21 cellular contexts compared by ENCODE assay signal in genomic region chr9:136182422-136182790, GRCh38. TPM values are rescaled to one million over a fixed set of nuclear protein-coding genes. Genes with fewer than 3 reads are reported as not detected.
DNase-seq lines count a peak whose midpoint lies in the region; ATAC-seq and TF ChIP-seq lines count a peak whose summit lies in the region.
"Had no signal": no experiment of that assay in that cellular context is flagged by ENCODE, and none has a peak within 500 bp of the region (broad histone marks: within the 10 kb centered on the region; RNA-seq: fewer than 3 reads in every experiment).

No MANE protein-coding gene starts in this region.

- no peak overlapping the region for H3K4me3 Mint-ChIP-seq in stimulated activated naive CD8-positive, alpha-beta T cell treated with anti-CD3 and anti-CD28 coated beads, Interleukin-15, amount 100 ng/mL, for 72 hours
- H3K4me3 Mint-ChIP-seq in glutamatergic neuron (ENCODE audit: unreplicated experiment) = no peak overlapping the region
- H3K4me3 Mint-ChIP-seq: CD4-positive, CD25-positive, alpha-beta regulatory T cell; CD8-positive, alpha-beta T cell; GM23338; H9; HFFc6 had no signal

- H3K27me3 Mint-ChIP-seq in stimulated activated naive CD8-positive, alpha-beta T cell treated with anti-CD3 and anti-CD28 coated beads, Interleukin-15, amount 100 ng/mL, for 72 hours = peaks cover 25% of the 10 kb centered on the region
- H3K27me3 Mint-ChIP-seq in glutamatergic neuron (ENCODE audit: unreplicated experiment) = peaks cover 7% of the 10 kb centered on the region

- no peaks in the 10 kb centered on the region for H3K4me1 Mint-ChIP-seq in stimulated activated naive CD8-positive, alpha-beta T cell treated with anti-CD3 and anti-CD28 coated beads, Interleukin-15, amount 100 ng/mL, for 72 hours
- H3K4me1 Mint-ChIP-seq in glutamatergic neuron (ENCODE audit: low read depth, unreplicated experiment) = no peaks in the 10 kb centered on the region
- H3K4me1 Mint-ChIP-seq: CD4-positive, CD25-positive, alpha-beta regulatory T cell had no signal

- no peaks in the 10 kb centered on the region for H3K4me1 ChIP-seq in Peyer's patch

- no peak overlapping the region for H3K9ac ChIP-seq in SK-N-MC (ENCODE audit: insufficient read length)
- H3K9ac ChIP-seq: BLaER1 had no signal

- no peaks in the 10 kb centered on the region for H3K9me3 ChIP-seq in SK-N-MC (ENCODE audit: low read depth, low read length)
- H3K9me3 ChIP-seq in Peyer's patch = no peaks in the 10 kb centered on the region
- H3K9me3 ChIP-seq: BLaER1 had no signal

- no peaks in the 10 kb centered on the region for H3K9me3 Mint-ChIP-seq in stimulated activated naive CD8-positive, alpha-beta T cell treated with anti-CD3 and anti-CD28 coated beads, Interleukin-15, amount 100 ng/mL, for 72 hours
- peaks cover 4% of the 10 kb centered on the region for H3K9me3 Mint-ChIP-seq in glutamatergic neuron (ENCODE audit: unreplicated experiment)
- H3K9me3 Mint-ChIP-seq: CD8-positive, alpha-beta T cell; GM23338; H9; HFFc6 had no signal

- peak overlapping the region; percentile 12 to 28 for H3K27ac Mint-ChIP-seq in stimulated activated naive CD8-positive, alpha-beta T cell treated with anti-CD3 and anti-CD28 coated beads, Interleukin-15, amount 100 ng/mL, for 72 hours
- H3K27ac Mint-ChIP-seq in glutamatergic neuron (ENCODE audit: unreplicated experiment) = no peak overlapping the region
- H3K27ac Mint-ChIP-seq: CD8-positive, alpha-beta T cell; GM23338; H9; HFFc6 had no signal

- H3K36me3 ChIP-seq in SK-N-MC (ENCODE audit: insufficient read depth, low read length) = no peaks in the 10 kb centered on the region
- H3K36me3 ChIP-seq in Peyer's patch = no peaks in the 10 kb centered on the region
- H3K36me3 ChIP-seq: BLaER1 had no signal

- H3K36me3 Mint-ChIP-seq in glutamatergic neuron (ENCODE audit: unreplicated experiment) = no peaks in the 10 kb centered on the region
- H3K36me3 Mint-ChIP-seq: CD4-positive, CD25-positive, alpha-beta regulatory T cell; CD8-positive, alpha-beta T cell had no signal

- H3K27me3 ChIP-seq in Peyer's patch = no peaks in the 10 kb centered on the region

- H3K4me3 ChIP-seq in SK-N-MC (no peak overlapping the region), Peyer's patch (no peak overlapping the region)
- H3K4me3 ChIP-seq: BLaER1, GM12878, GM23338 had no signal

- no peak for ATAC-seq in stimulated activated naive CD8-positive, alpha-beta T cell treated with anti-CD3 and anti-CD28 coated beads, Interleukin-15, amount 100 ng/mL, for 72 hours
- ATAC-seq in stimulated activated naive CD8-positive, alpha-beta T cell treated with anti-CD3 and anti-CD28 coated beads, Interleukin-15, Interleukin-2, amounts not matched to agents 100 U/mL and 50 U/mL, for 24 hours = no peak
- no peak for ATAC-seq in HG03469 (IDR thresholded peaks at IDR 0.05; ENCODE audit: unreplicated experiment)
- ATAC-seq: CD8-positive, alpha-beta T cell; GM12878; GM23338 had no signal

- no peak for TF ChIP-seq POLR2A in Peyer's patch (IDR thresholded peaks at IDR 0.05)

- TF ChIP-seq CTCF in glutamatergic neuron (IDR thresholded peaks at IDR 0.05; ENCODE audit: partially characterized antibody, unreplicated experiment) (no peak), Peyer's patch (IDR thresholded peaks at IDR 0.05) (no peak)

- DNase-seq in stimulated activated naive CD8-positive, alpha-beta T cell treated with anti-CD3 and anti-CD28 coated beads, Interleukin-15, amount 100 ng/mL, for 72 hours = no peak
- no peak for DNase-seq in stimulated activated naive CD8-positive, alpha-beta T cell treated with anti-CD3 and anti-CD28 coated beads, Interleukin-15, Interleukin-2, amounts not matched to agents 100 U/mL and 50 U/mL, for 24 hours
- no peak for DNase-seq in SK-N-MC (ENCODE audit: low read depth, low spot score)
- DNase-seq in glutamatergic neuron = peak; percentile 12
- no peak for DNase-seq in Peyer's patch
- no peak for DNase-seq in NCI-H510A treated with DMSO at 0.1 percent for 48 hours (lab: John Stamatoyannopoulos, UW)
- DNase-seq: CD4-positive, CD25-positive, alpha-beta regulatory T cell; CD8-positive, alpha-beta T cell; DMS 273 treated with DMSO at 0.1 percent for 48 hours; DMS79; EL; GDM1; H9; HFFc6 had no signal

- peak overlapping the region; percentile 83 for H3K27ac ChIP-seq in SK-N-MC
- H3K27ac ChIP-seq in Peyer's patch = no peak overlapping the region
- H3K27ac ChIP-seq: BLaER1, C4-2B had no signal

RNA-seq across cellular contexts. Expression of gene LHX3, which starts 22.5 kb away (rescaled TPM):
- 0.81 TPM for total RNA-seq in glutamatergic neuron (ENCODE audit: unreplicated experiment)
- total RNA-seq in Peyer's patch = not detected
- total RNA-seq: A172; CD4-positive, CD25-positive, alpha-beta regulatory T cell; GM12878; GM23338; H4; H9; HFFc6 had no signal
